ENCODE assay signal across 1 cellular context in genomic region chr19:1433119-1434039, GRCh38.
TF ChIP-seq lines count a peak whose summit lies in the region.

No MANE protein-coding gene starts in this region.

TF ChIP-seq in K562, 482 proteins besides CTCF, POLR2A, EP300 and RAD21:
- TF ChIP-seq NR2C1 (IDR thresholded peaks at IDR 0.05): peak; percentile 78
- no peak for TF ChIP-seq NR2C1 (tag; IDR thresholded peaks at IDR 0.05)
- TF ChIP-seq HNRNPK (IDR thresholded peaks at IDR 0.05; ENCODE audit: low read depth, low read length, poor library complexity, severe bottlenecking): no peak
- peak; percentile 60; the same call in 1 of the 2 replicates for TF ChIP-seq ZNF740 (CRISPR knock-in tag; IDR thresholded peaks at IDR 0.05)
- TF ChIP-seq ZNF740 (tag; IDR thresholded peaks at IDR 0.05): no peak
- no peak for TF ChIP-seq TRIM24 (IDR thresholded peaks at IDR 0.05)
- TF ChIP-seq POLR2G (IDR thresholded peaks at IDR 0.05; ENCODE audit: low read depth, low read length): peak; percentile 61; the same call in 1 of the 2 replicates
- TF ChIP-seq GABPB1 (CRISPR knock-in tag; IDR thresholded peaks at IDR 0.05): peak; percentile 48; the same call in 1 of the 2 replicates
